Comparison of ENCODE assay signal across 22 cellular contexts in genomic region chr16:15900357-15900756, GRCh38. TPM values are rescaled to one million over a fixed set of nuclear protein-coding genes. Genes with fewer than 3 reads are reported as not detected.
"Had no signal": no experiment of that assay in that cellular context is flagged by ENCODE, and none has a peak within 500 bp of the region (broad histone marks: within the 10 kb centered on the region; RNA-seq: fewer than 3 reads in every experiment).

No MANE protein-coding gene starts in this region.

- DNase-seq: activated CD4-positive, alpha-beta T cell treated with anti-CD3 and anti-CD28 coated beads, Interleukin-2, amount 50 U/mL, for 1 hour; activated naive CD4-positive, alpha-beta T cell; effector CD8-positive, alpha-beta T cell; foreskin melanocyte; heart right ventricle; left cardiac atrium; left ventricle myocardium superior; midbrain; ovary; sigmoid colon; stomach; T-helper 17 cell; tibial artery; upper lobe of right lung had no signal

- H3K4me3 ChIP-seq: colonic mucosa, heart right ventricle, ovary, sigmoid colon, smooth muscle cell, stomach, tibial artery, upper lobe of right lung had no signal

- H3K4me1 ChIP-seq: colonic mucosa, sigmoid colon, tibial artery, upper lobe of right lung had no signal

- H3K27ac ChIP-seq: colonic mucosa, heart right ventricle, sigmoid colon, tibial artery had no signal

- H3K4me2 ChIP-seq: smooth muscle cell had no signal

- ATAC-seq: heart right ventricle; left ventricle myocardium superior; naive thymus-derived CD4-positive, alpha-beta T cell; T-helper 17 cell had no signal

- H3K36me3 ChIP-seq: colonic mucosa, heart right ventricle, ovary, sigmoid colon, stomach, tibial artery, upper lobe of right lung had no signal

- H3K9me3 ChIP-seq: colonic mucosa, heart right ventricle, ovary, sigmoid colon, stomach, tibial artery, upper lobe of right lung had no signal

- H3K27me3 ChIP-seq: colonic mucosa, heart right ventricle, ovary, sigmoid colon, stomach, tibial artery, upper lobe of right lung had no signal

RNA-seq across cellular contexts. Expression of gene MYH11, which starts 43.5 kb away (rescaled TPM):
- total RNA-seq: activated CD8-positive, alpha-beta T cell treated with anti-CD3 and anti-CD28 coated beads for 36 hours; dermis microvascular lymphatic vessel endothelial cell; epithelial cell of proximal tubule; glomerular endothelial cell; smooth muscle cell had no signal
- polyA plus RNA-seq: neural cell had no signal
